In the genomic region with DNA sequence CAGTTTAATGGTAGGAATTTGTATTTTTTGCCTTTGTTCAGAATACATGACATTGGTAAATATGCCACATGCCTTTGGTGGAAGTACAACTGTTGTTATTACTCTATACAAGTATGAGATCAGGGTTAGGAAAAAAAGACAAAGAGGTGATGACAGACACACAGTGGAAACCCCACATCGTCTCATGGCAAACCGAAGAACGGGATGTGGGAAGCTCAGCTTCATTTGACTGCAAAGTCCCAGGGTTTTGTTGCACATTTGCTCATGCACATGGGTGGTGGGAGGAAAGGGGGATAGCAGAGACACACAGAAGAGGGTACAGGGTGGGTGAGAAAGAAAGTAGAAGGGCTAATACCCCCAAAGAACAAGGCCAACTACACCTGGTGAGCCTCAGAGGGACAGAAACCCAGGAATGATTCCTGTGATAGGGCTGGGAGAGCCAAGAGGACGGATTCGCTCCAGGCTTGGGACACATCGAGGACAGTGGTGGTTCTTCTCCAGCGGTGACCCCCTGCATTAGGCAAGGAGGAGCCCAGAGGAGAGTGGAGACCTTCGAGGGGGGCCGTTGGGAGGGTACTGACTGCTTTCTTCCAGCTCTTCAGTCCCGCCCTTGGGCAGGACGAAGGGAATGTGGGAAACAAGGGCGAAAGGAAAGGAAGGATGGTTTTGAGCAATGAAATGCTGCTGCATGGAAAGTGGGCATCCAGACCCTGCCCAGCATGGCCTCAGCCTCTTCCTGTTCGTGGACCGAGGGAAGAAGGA, we compare ENCODE assay signal across 10 cellular contexts. TPM values are rescaled to one million over a fixed set of nuclear protein-coding genes. Genes with fewer than 3 reads are reported as not detected.
DNase-seq lines count a peak whose midpoint lies in the region; ATAC-seq and TF ChIP-seq lines count a peak whose summit lies in the region.
"Had no signal": no experiment of that assay in that cellular context is flagged by ENCODE, and none has a peak within 500 bp of the region (broad histone marks: within the 10 kb centered on the region; RNA-seq: fewer than 3 reads in every experiment).

No MANE protein-coding gene starts in this region.

- H3K9me3 ChIP-seq in muscle layer of duodenum (ENCODE audit: control insufficient read depth in 1 of 2, low read length in 2 of 2): no peaks in the 10 kb centered on the region
- H3K9me3 ChIP-seq: right atrium auricular region had no signal

- H3K9me3 Mint-ChIP-seq in CD14-positive monocyte: no peaks in the 10 kb centered on the region
- H3K9me3 Mint-ChIP-seq in activated T-helper 17 cell treated with anti-CD3 and anti-CD28 coated beads, Interleukin-2, amount 50 U/mL, for 72 hours: no peaks in the 10 kb centered on the region

- peaks cover 66% of the 10 kb centered on the region for H3K4me1 Mint-ChIP-seq in CD14-positive monocyte
- peaks cover 67% of the 10 kb centered on the region for H3K4me1 Mint-ChIP-seq in activated T-helper 17 cell treated with anti-CD3 and anti-CD28 coated beads, Interleukin-2, amount 50 U/mL, for 72 hours

- peaks cover 71 to 78% of the 10 kb centered on the region in 2 donors for H3K36me3 Mint-ChIP-seq in CD14-positive monocyte
- peaks cover 100% of the 10 kb centered on the region for H3K36me3 Mint-ChIP-seq in activated T-helper 17 cell treated with anti-CD3 and anti-CD28 coated beads, Interleukin-2, amount 50 U/mL, for 72 hours (ENCODE audit: low read depth)

- H3K36me3 ChIP-seq in muscle layer of duodenum (ENCODE audit: control insufficient read depth in 1 of 2, insufficient read depth in 2 of 2, low read length in 2 of 2): peaks cover 61 to 76% of the 10 kb centered on the region in 2 donors

- DNase-seq in CD14-positive monocyte (ENCODE audit: low spot score): no peak
- DNase-seq in AML-193 (lab: John Stamatoyannopoulos, UW): no peak

- H3K4me1 ChIP-seq in muscle layer of duodenum (ENCODE audit: control insufficient read depth in 1 of 2, insufficient read depth in 2 of 2, low read length in 2 of 2): peaks cover 0 to 15% of the 10 kb centered on the region in 2 donors

- no peak overlapping the region for H3K4me3 ChIP-seq in muscle layer of duodenum (ENCODE audit: low read depth in 1 of 2, low read length in 2 of 2)
- H3K4me3 ChIP-seq: right atrium auricular region had no signal

- H3K4me3 Mint-ChIP-seq in CD14-positive monocyte: peak overlapping the region; percentile 56 to 82
- peak overlapping the region; percentile 79 for H3K4me3 Mint-ChIP-seq in activated T-helper 17 cell treated with anti-CD3 and anti-CD28 coated beads, Interleukin-2, amount 50 U/mL, for 72 hours

- no peak for TF ChIP-seq CTCF in CD14-positive monocyte (IDR thresholded peaks at IDR 0.05)

- ATAC-seq in HG02973 (IDR thresholded peaks at IDR 0.05; ENCODE audit: unreplicated experiment) (peak; percentile 3), GM21529 (IDR thresholded peaks at IDR 0.05; ENCODE audit: unreplicated experiment) (no peak), GM18909 (IDR thresholded peaks at IDR 0.05; ENCODE audit: poor library complexity, unreplicated experiment) (no peak), HG03280 (IDR thresholded peaks at IDR 0.05; ENCODE audit: unreplicated experiment) (no peak)
- peak; percentile 62 for ATAC-seq in activated T-helper 17 cell treated with anti-CD3 and anti-CD28 coated beads, Interleukin-2, amount 50 U/mL, for 72 hours (replicated peaks)

- intact Hi-C loops in CD14-positive monocyte (cut with micrococcal nuclease): loop anchor here (1.0 to 5.0 kb wide), 5 partner anchors 8 to 140 kb away; partner anchors contain the start of genes IFFO1 (in 1 of the 2) and VAMP1 (in 1 of the 2)

- peak overlapping the region; percentile 50 for H3K27ac ChIP-seq in muscle layer of duodenum (ENCODE audit: low read length)

- H3K27me3 Mint-ChIP-seq in CD14-positive monocyte (ENCODE audit: low read depth in 3 of 3): peaks cover 0 to 2% (median 1%) of the 10 kb centered on the region in 3 donors
- H3K27me3 Mint-ChIP-seq in activated T-helper 17 cell treated with anti-CD3 and anti-CD28 coated beads, Interleukin-2, amount 50 U/mL, for 72 hours: no peaks in the 10 kb centered on the region

- peak overlapping the region; percentile 84 to 97 (median 94) for H3K27ac Mint-ChIP-seq in CD14-positive monocyte
- peak overlapping the region; percentile 94 for H3K27ac Mint-ChIP-seq in activated T-helper 17 cell treated with anti-CD3 and anti-CD28 coated beads, Interleukin-2, amount 50 U/mL, for 72 hours

- H3K27me3 ChIP-seq in muscle layer of duodenum (ENCODE audit: low read depth, low read length): no peaks in the 10 kb centered on the region
- H3K27me3 ChIP-seq: right atrium auricular region had no signal

RNA-seq across cellular contexts. Expression of gene VAMP1, which starts 8.1 kb away (rescaled TPM):
- polyA plus RNA-seq in CD14-positive monocyte: under 1 TPM; 0.84 to 0.85 TPM
- 10 to 100 TPM; 19.9 to 81.8 TPM for total RNA-seq in activated T-helper 17 cell treated with anti-CD3 and anti-CD28 coated beads, Interleukin-2, amount 50 U/mL, for 72 hours

RNA-seq across cellular contexts. Expression of gene TAPBPL, which starts 10.6 kb away (rescaled TPM):
- 100 to 1,000 TPM in 1 of 2 donors, 10 to 100 TPM in 1; 91.8 to 145 TPM for polyA plus RNA-seq in CD14-positive monocyte
- 10 to 100 TPM; 24.1 to 28.2 TPM for total RNA-seq in activated T-helper 17 cell treated with anti-CD3 and anti-CD28 coated beads, Interleukin-2, amount 50 U/mL, for 72 hours

RNA-seq across cellular contexts. Expression of gene CD27, which starts 17.7 kb away (rescaled TPM):
- polyA plus RNA-seq in CD14-positive monocyte: 1 to 10 TPM in 1 of 2 donors, under 1 TPM in 1; 0.88 to 1.2 TPM
- 10 to 100 TPM; 21.1 to 42.1 TPM for total RNA-seq in activated T-helper 17 cell treated with anti-CD3 and anti-CD28 coated beads, Interleukin-2, amount 50 U/mL, for 72 hours
- total RNA-seq: M059J had no signal

RNA-seq across cellular contexts. Expression of gene MRPL51, which starts 30.6 kb away (rescaled TPM):
- 100 to 1,000 TPM; 189 to 238 TPM for polyA plus RNA-seq in CD14-positive monocyte
- total RNA-seq in activated T-helper 17 cell treated with anti-CD3 and anti-CD28 coated beads, Interleukin-2, amount 50 U/mL, for 72 hours: 100 to 1,000 TPM; 262 to 317 TPM

RNA-seq across cellular contexts. Expression of gene NCAPD2, which starts 31.5 kb away (rescaled TPM):
- 1 to 10 TPM; 6.2 to 8.3 TPM for polyA plus RNA-seq in CD14-positive monocyte
- total RNA-seq in activated T-helper 17 cell treated with anti-CD3 and anti-CD28 coated beads, Interleukin-2, amount 50 U/mL, for 72 hours: 100 to 1,000 TPM; 167 to 176 TPM

Comparison
In these comparisons a context has a peak if more than half of its experiments do, and no peak if none do; other contexts are left out.
1. ATAC-seq: peak in HG02973 (single experiment) and activated T-helper 17 cell treated with anti-CD3 and anti-CD28 coated beads, Interleukin-2, amount 50 U/mL, for 72 hours (single experiment); none in GM21529 (single experiment), GM18909 (single experiment) and HG03280 (single experiment).